Comparison of ENCODE assay signal across 2 cellular contexts in the genomic region with DNA sequence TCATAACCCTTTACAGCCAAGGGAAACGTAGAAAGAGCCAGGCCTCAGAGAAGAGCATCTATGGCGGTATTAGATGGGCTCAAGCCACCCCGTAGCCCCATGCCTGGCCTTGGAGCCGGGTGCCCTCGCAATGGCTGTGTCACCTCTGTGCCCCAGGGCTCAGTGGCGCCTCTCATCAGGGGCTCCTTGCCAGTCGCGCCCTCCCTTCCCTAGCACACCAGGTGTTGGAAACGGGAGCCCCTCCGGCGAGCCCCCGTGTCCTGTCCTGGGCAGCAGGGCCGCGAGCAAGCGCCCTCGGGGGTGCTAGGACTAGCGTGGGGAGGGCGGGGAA.
TF ChIP-seq lines count a peak whose summit lies in the region.

No MANE protein-coding gene starts in this region.

TF ChIP-seq in A549, 52 proteins besides CTCF, POLR2A, EP300 and RAD21:
- no peak for TF ChIP-seq CHD2 (IDR thresholded peaks at IDR 0.05; ENCODE audit: low read length, partially characterized antibody)
- no peak for TF ChIP-seq MYC (IDR thresholded peaks at IDR 0.05; ENCODE audit: borderline replicate concordance, low read length)

TF ChIP-seq in GM12878, 131 proteins besides CTCF, POLR2A, EP300 and RAD21:
- TF ChIP-seq, protein P1, sequence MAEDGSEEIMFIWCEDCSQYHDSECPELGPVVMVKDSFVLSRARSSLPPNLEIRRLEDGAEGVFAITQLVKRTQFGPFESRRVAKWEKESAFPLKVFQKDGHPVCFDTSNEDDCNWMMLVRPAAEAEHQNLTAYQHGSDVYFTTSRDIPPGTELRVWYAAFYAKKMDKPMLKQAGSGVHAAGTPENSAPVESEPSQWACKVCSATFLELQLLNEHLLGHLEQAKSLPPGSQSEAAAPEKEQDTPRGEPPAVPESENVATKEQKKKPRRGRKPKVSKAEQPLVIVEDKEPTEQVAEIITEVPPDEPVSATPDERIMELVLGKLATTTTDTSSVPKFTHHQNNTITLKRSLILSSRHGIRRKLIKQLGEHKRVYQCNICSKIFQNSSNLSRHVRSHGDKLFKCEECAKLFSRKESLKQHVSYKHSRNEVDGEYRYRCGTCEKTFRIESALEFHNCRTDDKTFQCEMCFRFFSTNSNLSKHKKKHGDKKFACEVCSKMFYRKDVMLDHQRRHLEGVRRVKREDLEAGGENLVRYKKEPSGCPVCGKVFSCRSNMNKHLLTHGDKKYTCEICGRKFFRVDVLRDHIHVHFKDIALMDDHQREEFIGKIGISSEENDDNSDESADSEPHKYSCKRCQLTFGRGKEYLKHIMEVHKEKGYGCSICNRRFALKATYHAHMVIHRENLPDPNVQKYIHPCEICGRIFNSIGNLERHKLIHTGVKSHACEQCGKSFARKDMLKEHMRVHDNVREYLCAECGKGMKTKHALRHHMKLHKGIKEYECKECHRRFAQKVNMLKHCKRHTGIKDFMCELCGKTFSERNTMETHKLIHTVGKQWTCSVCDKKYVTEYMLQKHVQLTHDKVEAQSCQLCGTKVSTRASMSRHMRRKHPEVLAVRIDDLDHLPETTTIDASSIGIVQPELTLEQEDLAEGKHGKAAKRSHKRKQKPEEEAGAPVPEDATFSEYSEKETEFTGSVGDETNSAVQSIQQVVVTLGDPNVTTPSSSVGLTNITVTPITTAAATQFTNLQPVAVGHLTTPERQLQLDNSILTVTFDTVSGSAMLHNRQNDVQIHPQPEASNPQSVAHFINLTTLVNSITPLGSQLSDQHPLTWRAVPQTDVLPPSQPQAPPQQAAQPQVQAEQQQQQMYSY (CRISPR knock-in tag; IDR thresholded peaks at IDR 0.05), result no peak
